31 cellular contexts compared by ENCODE assay signal in the genomic region with DNA sequence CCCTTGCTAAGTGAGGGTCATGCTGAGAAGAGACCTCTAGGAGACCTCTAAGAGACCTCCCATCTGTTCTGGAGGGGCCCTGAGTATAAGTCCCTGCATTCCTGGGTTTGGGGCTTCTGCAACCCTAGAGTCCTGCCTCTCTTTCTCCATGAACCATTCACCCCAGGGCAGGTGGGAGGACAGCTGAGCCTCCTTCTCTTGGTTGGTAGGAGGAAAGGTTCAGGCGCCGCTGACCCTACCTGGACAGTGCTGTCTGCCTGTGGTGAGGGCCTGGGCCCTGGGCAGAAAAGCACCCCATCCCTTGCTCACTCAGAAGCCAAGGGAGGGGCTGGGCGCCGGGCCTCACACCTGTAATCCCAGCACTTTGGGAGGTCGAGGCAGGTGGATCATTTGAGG. TPM values are rescaled to one million over a fixed set of nuclear protein-coding genes. Genes with fewer than 3 reads are reported as not detected.
"Had no signal": no experiment of that assay in that cellular context is flagged by ENCODE, and none has a peak within 500 bp of the region (broad histone marks: within the 10 kb centered on the region; RNA-seq: fewer than 3 reads in every experiment).

No MANE protein-coding gene starts in this region.

- H3K9me3 ChIP-seq: gastrocnemius medialis, upper lobe of left lung, vagina had no signal

- H3K27me3 Mint-ChIP-seq: activated CD4-positive, alpha-beta memory T cell treated with anti-CD3 and anti-CD28 coated beads, Interleukin-2, amount 10 ng/mL, durations not matched to agents 7 days and 5 days; activated CD4-positive, alpha-beta T cell treated with anti-CD3 and anti-CD28 coated beads, Interleukin-2, amount 10 ng/mL, durations not matched to agents 24 days and 14 days; activated naive CD8-positive, alpha-beta T cell treated with anti-CD3 and anti-CD28 coated beads, Interleukin-2, amount 50 U/mL, for 24 hours; activated T-helper 17 cell treated with anti-CD3 and anti-CD28 coated beads, Interleukin-2, amount 50 U/mL, for 72 hours; naive thymus-derived CD8-positive, alpha-beta T cell; stimulated activated naive CD8-positive, alpha-beta T cell treated with anti-CD3 and anti-CD28 coated beads, Interleukin-15, Interleukin-2, amounts not matched to agents 100 ng/mL and 50 ng/mL, for 24 hours; T-helper 17 cell had no signal

- H3K27ac ChIP-seq: dorsolateral prefrontal cortex, gastrocnemius medialis, upper lobe of left lung, vagina, WERI-Rb-1 had no signal

- H3K4me1 ChIP-seq: gastrocnemius medialis, upper lobe of left lung, vagina had no signal

- H3K36me3 Mint-ChIP-seq: mesothelial cell of epicardium; naive thymus-derived CD8-positive, alpha-beta T cell had no signal

- H3K27me3 ChIP-seq: dorsolateral prefrontal cortex, gastrocnemius medialis, upper lobe of left lung, vagina had no signal

- H3K9me3 Mint-ChIP-seq: activated CD4-positive, alpha-beta memory T cell treated with anti-CD3 and anti-CD28 coated beads, Interleukin-2, amount 10 ng/mL, durations not matched to agents 7 days and 5 days; activated CD4-positive, alpha-beta T cell treated with anti-CD3 and anti-CD28 coated beads, Interleukin-2, amount 10 ng/mL, durations not matched to agents 24 days and 14 days; activated naive CD8-positive, alpha-beta T cell treated with anti-CD3 and anti-CD28 coated beads, Interleukin-2, amount 50 U/mL, for 24 hours; activated T-cell treated with anti-CD3 and anti-CD28 coated beads, Interleukin-2, amount 50 U/mL, for 4 hours; activated T-helper 17 cell treated with anti-CD3 and anti-CD28 coated beads, Interleukin-2, amount 50 U/mL, for 72 hours; mesothelial cell of epicardium; naive thymus-derived CD8-positive, alpha-beta T cell; neural crest cell; stimulated activated naive CD8-positive, alpha-beta T cell treated with anti-CD3 and anti-CD28 coated beads, Interleukin-15, Interleukin-2, amounts not matched to agents 100 ng/mL and 50 ng/mL, for 24 hours had no signal

- H3K4me1 Mint-ChIP-seq: activated CD4-positive, alpha-beta memory T cell treated with anti-CD3 and anti-CD28 coated beads, Interleukin-2, amount 10 ng/mL, durations not matched to agents 7 days and 5 days; activated CD4-positive, alpha-beta T cell treated with anti-CD3 and anti-CD28 coated beads, Interleukin-2, amount 10 ng/mL, durations not matched to agents 24 days and 14 days; activated naive CD8-positive, alpha-beta T cell treated with anti-CD3 and anti-CD28 coated beads, Interleukin-2, amount 50 U/mL, for 24 hours; activated T-helper 17 cell treated with anti-CD3 and anti-CD28 coated beads, Interleukin-2, amount 50 U/mL, for 72 hours had no signal

- H3K27ac Mint-ChIP-seq: activated CD4-positive, alpha-beta memory T cell treated with anti-CD3 and anti-CD28 coated beads, Interleukin-2, amount 10 ng/mL, durations not matched to agents 7 days and 5 days; activated CD4-positive, alpha-beta T cell treated with anti-CD3 and anti-CD28 coated beads, Interleukin-2, amount 10 ng/mL, durations not matched to agents 24 days and 14 days; activated naive CD8-positive, alpha-beta T cell treated with anti-CD3 and anti-CD28 coated beads, Interleukin-2, amount 50 U/mL, for 24 hours; activated T-helper 17 cell treated with anti-CD3 and anti-CD28 coated beads, Interleukin-2, amount 50 U/mL, for 72 hours; mesothelial cell of epicardium; stimulated activated naive CD8-positive, alpha-beta T cell treated with anti-CD3 and anti-CD28 coated beads, Interleukin-15, Interleukin-2, amounts not matched to agents 100 ng/mL and 50 ng/mL, for 24 hours; T-helper 17 cell had no signal

- H3K4me3 ChIP-seq: dorsolateral prefrontal cortex, gastrocnemius medialis, upper lobe of left lung, vagina had no signal

- H3K36me3 ChIP-seq: gastrocnemius medialis, upper lobe of left lung, vagina, WERI-Rb-1 had no signal

- H3K4me3 Mint-ChIP-seq: activated CD4-positive, alpha-beta memory T cell treated with anti-CD3 and anti-CD28 coated beads, Interleukin-2, amount 10 ng/mL, durations not matched to agents 7 days and 5 days; activated CD4-positive, alpha-beta T cell treated with anti-CD3 and anti-CD28 coated beads, Interleukin-2, amount 10 ng/mL, durations not matched to agents 24 days and 14 days; activated naive CD8-positive, alpha-beta T cell treated with anti-CD3 and anti-CD28 coated beads, Interleukin-2, amount 50 U/mL, for 24 hours; activated T-cell treated with anti-CD3 and anti-CD28 coated beads, Interleukin-2, amount 50 U/mL, for 4 hours; activated T-helper 17 cell treated with anti-CD3 and anti-CD28 coated beads, Interleukin-2, amount 50 U/mL, for 72 hours; mesothelial cell of epicardium; naive thymus-derived CD8-positive, alpha-beta T cell; neural crest cell; stimulated activated naive CD8-positive, alpha-beta T cell treated with anti-CD3 and anti-CD28 coated beads, Interleukin-15, Interleukin-2, amounts not matched to agents 100 ng/mL and 50 ng/mL, for 24 hours; T-helper 17 cell had no signal

- ATAC-seq: activated naive CD8-positive, alpha-beta T cell treated with anti-CD3 and anti-CD28 coated beads, Interleukin-2, amount 50 U/mL, for 24 hours; activated T-cell treated with anti-CD3 and anti-CD28 coated beads, Interleukin-2, amount 50 U/mL, for 4 hours; activated T-helper 17 cell treated with anti-CD3 and anti-CD28 coated beads, Interleukin-2, amount 50 U/mL, for 72 hours; gastrocnemius medialis; naive thymus-derived CD8-positive, alpha-beta T cell; T-helper 17 cell had no signal

- DNase-seq: activated CD4-positive, alpha-beta memory T cell treated with anti-CD3 and anti-CD28 coated beads, Interleukin-2, amount 10 ng/mL, durations not matched to agents 7 days and 5 days; activated CD4-positive, alpha-beta T cell treated with anti-CD3 and anti-CD28 coated beads, Interleukin-2, amount 10 ng/mL, durations not matched to agents 24 days and 14 days; activated CD4-positive, CD25-positive, alpha-beta regulatory T cell treated with anti-CD3 and anti-CD28 coated beads, Interleukin-2, amount 50 U/mL, for 72 hours; activated CD8-positive, alpha-beta memory T cell treated with anti-CD3 and anti-CD28 coated beads, Interleukin-2, amount 50 U/mL, for 48 hours; activated gamma-delta T cell treated with Interleukin-2 at 50 U/mL for 16 hours; activated naive CD4-positive, alpha-beta T cell treated with anti-CD3 and anti-CD28 coated beads, Interleukin-2, amount 50 U/mL, for 16 hours; activated naive CD8-positive, alpha-beta T cell treated with anti-CD3 and anti-CD28 coated beads, Interleukin-2, amount 50 U/mL, for 24 hours; activated T-cell treated with anti-CD3 and anti-CD28 coated beads, Interleukin-2, amount 50 U/mL, for 4 hours; amygdala; dorsolateral prefrontal cortex; effector memory CD4-positive, alpha-beta T cell; gastrocnemius medialis; hippocampal formation; left cardiac atrium; mammary epithelial cell; occipital lobe; right cardiac atrium; stimulated activated CD4-positive, alpha-beta T cell treated with anti-CD3 and anti-CD28 coated beads, Interleukin-2, amount 100 ng/mL, for 48 hours; substantia nigra; T-helper 17 cell; T1000; upper lobe of left lung; WERI-Rb-1 had no signal

RNA-seq across cellular contexts. Expression of a gene that starts 0.6 kb away (rescaled TPM):
- total RNA-seq: activated CD4-positive, alpha-beta memory T cell treated with anti-CD3 and anti-CD28 coated beads, Interleukin-2, amount 10 ng/mL, durations not matched to agents 7 days and 5 days; activated CD4-positive, alpha-beta T cell treated with anti-CD3 and anti-CD28 coated beads, Interleukin-2, amount 10 ng/mL, durations not matched to agents 24 days and 14 days; epithelial cell of proximal tubule; left cardiac atrium; mammary epithelial cell; naive thymus-derived CD8-positive, alpha-beta T cell; neural crest cell; occipital lobe; right cardiac atrium; vagina had no signal
- polyA plus RNA-seq: keratinocyte had no signal

RNA-seq across cellular contexts. Expression of a gene that starts 36.2 kb away (rescaled TPM):
- total RNA-seq: epithelial cell of proximal tubule had no signal
